Comparison of ENCODE assay signal across 31 cellular contexts in genomic region chr21:43662286-43662685, GRCh38. TPM values are rescaled to one million over a fixed set of nuclear protein-coding genes. Genes with fewer than 3 reads are reported as not detected.
DNase-seq lines count a peak whose midpoint lies in the region; ATAC-seq, FAIRE-seq and TF ChIP-seq lines count a peak whose summit lies in the region.
"Had no signal": no experiment of that assay in that cellular context is flagged by ENCODE, and none has a peak within 500 bp of the region (broad histone marks: within the 10 kb centered on the region; RNA-seq: fewer than 3 reads in every experiment).

No MANE protein-coding gene starts in this region.

- H3K9me3 ChIP-seq in CD4-positive, CD25-positive, alpha-beta regulatory T cell (ENCODE audit: control insufficient read depth in 2 of 2, low read length in 2 of 2), result no peaks in the 10 kb centered on the region
- H3K9me3 ChIP-seq in breast epithelium, result no peaks in the 10 kb centered on the region
- H3K9me3 ChIP-seq: ascending aorta, left lung, right atrium auricular region, SK-N-SH, stomach had no signal

- no peak for FAIRE-seq in urothelium cell line (lab: Jason Lieb, UNC)
- FAIRE-seq: A204.1, GM12892, H54, islet of Langerhans had no signal

- peaks cover 38% of the 10 kb centered on the region for H3K36me3 ChIP-seq in CD4-positive, CD25-positive, alpha-beta regulatory T cell (ENCODE audit: control insufficient read depth, insufficient read depth, low read length)
- no peaks in the 10 kb centered on the region for H3K36me3 ChIP-seq in breast epithelium
- H3K36me3 ChIP-seq: right atrium auricular region had no signal

- peak overlapping the region; percentile 96 for H3K4me3 Mint-ChIP-seq in activated CD4-positive, alpha-beta T cell treated with anti-CD3 and anti-CD28 coated beads, Interleukin-2, amount 10 ng/mL, durations not matched to agents 24 days and 14 days
- no peak overlapping the region for H3K4me3 Mint-ChIP-seq in activated CD4-positive, alpha-beta T cell treated with anti-CD3 and anti-CD28 coated beads, Interleukin-2, amount 10 ng/mL, durations not matched to agents 7 days and 5 days
- peak overlapping the region in 1 of 4 donors; percentile 83 for H3K4me3 Mint-ChIP-seq in CD4-positive, CD25-positive, alpha-beta regulatory T cell
- peak overlapping the region; percentile 23 for H3K4me3 Mint-ChIP-seq in central memory CD8-positive, alpha-beta T cell

- POLR2A ChIA-PET in activated CD4-positive, alpha-beta T cell treated with anti-CD3 and anti-CD28 coated beads, Interleukin-2, amount 10 ng/mL, durations not matched to agents 7 days and 5 days (lab: Charles Lee), result interaction anchor here (0.5 kb wide), 1 partner anchor 352 kb away, joined by 4 read pairs; no protein-coding TSS in a partner anchor

- H3K9me3 Mint-ChIP-seq in activated CD4-positive, alpha-beta T cell treated with anti-CD3 and anti-CD28 coated beads, Interleukin-2, amount 10 ng/mL, durations not matched to agents 24 days and 14 days, result no peaks in the 10 kb centered on the region
- peaks cover 5% of the 10 kb centered on the region for H3K9me3 Mint-ChIP-seq in activated CD4-positive, alpha-beta T cell treated with anti-CD3 and anti-CD28 coated beads, Interleukin-2, amount 10 ng/mL, durations not matched to agents 7 days and 5 days
- H3K9me3 Mint-ChIP-seq in CD4-positive, CD25-positive, alpha-beta regulatory T cell, result peaks cover 0 to 4% (median 0%) of the 10 kb centered on the region in 7 donors
- peaks cover 5% of the 10 kb centered on the region for H3K9me3 Mint-ChIP-seq in central memory CD8-positive, alpha-beta T cell

- no peak overlapping the region for H3K27ac Mint-ChIP-seq in activated CD4-positive, alpha-beta T cell treated with anti-CD3 and anti-CD28 coated beads, Interleukin-2, amount 10 ng/mL, durations not matched to agents 24 days and 14 days
- no peak overlapping the region for H3K27ac Mint-ChIP-seq in activated CD4-positive, alpha-beta T cell treated with anti-CD3 and anti-CD28 coated beads, Interleukin-2, amount 10 ng/mL, durations not matched to agents 7 days and 5 days
- peak overlapping the region in 1 of 3 donors; percentile 95 for H3K27ac Mint-ChIP-seq in CD4-positive, CD25-positive, alpha-beta regulatory T cell
- H3K27ac Mint-ChIP-seq in central memory CD8-positive, alpha-beta T cell (ENCODE audit: low read depth), result peak overlapping the region; percentile 76

- H3K27ac ChIP-seq in CD4-positive, CD25-positive, alpha-beta regulatory T cell (ENCODE audit: insufficient read depth, low read length, poor library complexity, severe bottlenecking), result no peak overlapping the region
- H3K27ac ChIP-seq in breast epithelium, result no peak overlapping the region
- H3K27ac ChIP-seq: ascending aorta, coronary artery, epithelial cell of prostate, HL-60, left lung, right atrium auricular region, stomach had no signal

- H3K27me3 Mint-ChIP-seq in activated CD4-positive, alpha-beta T cell treated with anti-CD3 and anti-CD28 coated beads, Interleukin-2, amount 10 ng/mL, durations not matched to agents 24 days and 14 days, result no peaks in the 10 kb centered on the region
- no peaks in the 10 kb centered on the region for H3K27me3 Mint-ChIP-seq in activated CD4-positive, alpha-beta T cell treated with anti-CD3 and anti-CD28 coated beads, Interleukin-2, amount 10 ng/mL, durations not matched to agents 7 days and 5 days
- H3K27me3 Mint-ChIP-seq in CD4-positive, CD25-positive, alpha-beta regulatory T cell, result peaks cover 4% of the 10 kb centered on the region
- H3K27me3 Mint-ChIP-seq in central memory CD8-positive, alpha-beta T cell, result no peaks in the 10 kb centered on the region
- H3K27me3 Mint-ChIP-seq: activated naive CD8-positive, alpha-beta T cell treated with anti-CD3 and anti-CD28 coated beads, Interleukin-2, amount 10 ng/mL, durations not matched to agents 7 days and 5 days; memory B cell had no signal

- no peak for TF ChIP-seq CTCF in breast epithelium (IDR thresholded peaks at IDR 0.05)

- no peaks in the 10 kb centered on the region for H3K27me3 ChIP-seq in CD4-positive, CD25-positive, alpha-beta regulatory T cell (ENCODE audit: control insufficient read depth, insufficient read depth, low read length)
- H3K27me3 ChIP-seq in breast epithelium, result no peaks in the 10 kb centered on the region
- H3K27me3 ChIP-seq: ascending aorta, right atrium auricular region, stomach had no signal

- intact Hi-C loops in activated CD4-positive, alpha-beta T cell treated with anti-CD3 and anti-CD28 coated beads, Interleukin-2, amount 10 ng/mL, durations not matched to agents 24 days and 14 days (cut with micrococcal nuclease), result loop anchor here (5.0 to 10.0 kb wide), 2 partner anchors 65 to 123 kb away; partner anchors contain the start of gene RRP1
- intact Hi-C loops in breast epithelium (cut with DNase I; ENCODE audit: low total_unique reads), result no loop called here

- peaks cover 42% of the 10 kb centered on the region for H3K4me1 ChIP-seq in CD4-positive, CD25-positive, alpha-beta regulatory T cell (ENCODE audit: control insufficient read depth, insufficient read depth, low read length, poor library complexity, severe bottlenecking)
- peaks cover 0 to 6% of the 10 kb centered on the region in 2 donors for H3K4me1 ChIP-seq in breast epithelium

- H3K4me1 Mint-ChIP-seq in activated CD4-positive, alpha-beta T cell treated with anti-CD3 and anti-CD28 coated beads, Interleukin-2, amount 10 ng/mL, durations not matched to agents 24 days and 14 days, result peaks cover 51% of the 10 kb centered on the region
- H3K4me1 Mint-ChIP-seq in activated CD4-positive, alpha-beta T cell treated with anti-CD3 and anti-CD28 coated beads, Interleukin-2, amount 10 ng/mL, durations not matched to agents 7 days and 5 days, result peaks cover 65% of the 10 kb centered on the region
- peaks cover 7 to 75% (median 39%) of the 10 kb centered on the region in 4 donors for H3K4me1 Mint-ChIP-seq in CD4-positive, CD25-positive, alpha-beta regulatory T cell
- H3K4me1 Mint-ChIP-seq in central memory CD8-positive, alpha-beta T cell, result peaks cover 51% of the 10 kb centered on the region

- H3K36me3 Mint-ChIP-seq in activated CD4-positive, alpha-beta T cell treated with anti-CD3 and anti-CD28 coated beads, Interleukin-2, amount 10 ng/mL, durations not matched to agents 24 days and 14 days (ENCODE audit: low read depth), result peaks cover 56% of the 10 kb centered on the region
- peaks cover 60% of the 10 kb centered on the region for H3K36me3 Mint-ChIP-seq in activated CD4-positive, alpha-beta T cell treated with anti-CD3 and anti-CD28 coated beads, Interleukin-2, amount 10 ng/mL, durations not matched to agents 7 days and 5 days (ENCODE audit: low read depth)
- peaks cover 27% of the 10 kb centered on the region for H3K36me3 Mint-ChIP-seq in CD4-positive, CD25-positive, alpha-beta regulatory T cell
- peaks cover 23% of the 10 kb centered on the region for H3K36me3 Mint-ChIP-seq in central memory CD8-positive, alpha-beta T cell (ENCODE audit: insufficient read depth)

- H3K4me3 ChIP-seq in CD4-positive, CD25-positive, alpha-beta regulatory T cell (ENCODE audit: low read depth, low read length), result peak overlapping the region; percentile 37
- no peak overlapping the region for H3K4me3 ChIP-seq in breast epithelium
- H3K4me3 ChIP-seq: ascending aorta, coronary artery, left lung, right atrium auricular region, stomach had no signal

- ATAC-seq in CD4-positive, CD25-positive, alpha-beta regulatory T cell (ENCODE audit: low read depth in 2 of 2), result no peak
- no peak for ATAC-seq in central memory CD8-positive, alpha-beta T cell (replicated peaks; ENCODE audit: extremely low read depth, poor library complexity, severe bottlenecking)
- ATAC-seq: left lung, PC-3 had no signal

- no peak for TF ChIP-seq POLR2A in breast epithelium (IDR thresholded peaks at IDR 0.05)

- no peak for DNase-seq in activated CD4-positive, alpha-beta T cell treated with anti-CD3 and anti-CD28 coated beads, Interleukin-2, amount 10 ng/mL, durations not matched to agents 24 days and 14 days
- no peak for DNase-seq in activated CD4-positive, alpha-beta T cell treated with anti-CD3 and anti-CD28 coated beads, Interleukin-2, amount 10 ng/mL, durations not matched to agents 7 days and 5 days
- no peak for DNase-seq in CD4-positive, CD25-positive, alpha-beta regulatory T cell
- DNase-seq in LHCN-M2 (ENCODE audit: low read depth) (peak; percentile 19), breast epithelium (ENCODE audit: low spot score in 2 of 2) (no peak), urothelium cell line (ENCODE audit: low spot score) (no peak)
- DNase-seq in central memory CD8-positive, alpha-beta T cell (ENCODE audit: low spot score in 2 of 2), result no peak
- DNase-seq in stimulated activated CD4-positive, alpha-beta T cell treated with anti-CD3 and anti-CD28 coated beads, Interleukin-4, amount 100 ng/mL, for 1 hour, result no peak
- DNase-seq: activated CD4-positive, alpha-beta T cell treated with anti-CD3 and anti-CD28 coated beads for 4 hours; activated naive CD8-positive, alpha-beta T cell treated with anti-CD3 and anti-CD28 coated beads, Interleukin-2, amount 10 ng/mL, durations not matched to agents 7 days and 5 days; DMS153; effector memory CD4-positive, alpha-beta T cell; left lung; NCI-H146; NCI-H345; NCI-H69; PC-3; SK-N-SH; stimulated activated CD4-positive, alpha-beta T cell treated with anti-CD3 and anti-CD28 coated beads, Interleukin-1b, Interleukin-23, amount 100 ng/mL, for 48 hours; stomach had no signal

- CTCF ChIA-PET in activated CD4-positive, alpha-beta T cell treated with anti-CD3 and anti-CD28 coated beads, Interleukin-2, amount 10 ng/mL, durations not matched to agents 7 days and 5 days (lab: Charles Lee), result interaction anchor here (0.8 kb wide), 1 partner anchor 782 kb away, joined by 3 read pairs; no protein-coding TSS in a partner anchor

RNA-seq across cellular contexts. Expression of gene RRP1B, which starts 2.9 kb away (rescaled TPM):
- 82.8 and 83.6 TPM in 2 replicates for total RNA-seq in activated CD4-positive, alpha-beta T cell treated with anti-CD3 and anti-CD28 coated beads, Interleukin-2, amount 10 ng/mL, durations not matched to agents 24 days and 14 days
- total RNA-seq in activated CD4-positive, alpha-beta T cell treated with anti-CD3 and anti-CD28 coated beads, Interleukin-2, amount 10 ng/mL, durations not matched to agents 7 days and 5 days, result 10 to 100 TPM; 47.7 to 48.1 TPM
- total RNA-seq in CD4-positive, CD25-positive, alpha-beta regulatory T cell, result 37.7 TPM
- polyA plus RNA-seq in CD4-positive, CD25-positive, alpha-beta regulatory T cell, result 10 to 100 TPM; 26.2 to 30.4 (median 27.7) TPM
- total RNA-seq in LHCN-M2 (2014; rRNA removed) (36.8 and 37.4 TPM in 2 replicates), breast epithelium (10 to 100 TPM; 17.1 to 22.6 (median 22.1) TPM)
- 11.6 TPM for polyA plus RNA-seq in LHCN-M2 (2012)

RNA-seq across cellular contexts. Expression of gene HSF2BP, which starts 3.0 kb away (rescaled TPM):
- 1.3 TPM in 2 replicates for total RNA-seq in activated CD4-positive, alpha-beta T cell treated with anti-CD3 and anti-CD28 coated beads, Interleukin-2, amount 10 ng/mL, durations not matched to agents 24 days and 14 days
- total RNA-seq in activated CD4-positive, alpha-beta T cell treated with anti-CD3 and anti-CD28 coated beads, Interleukin-2, amount 10 ng/mL, durations not matched to agents 7 days and 5 days, result under 1 TPM; 0.56 to 0.72 TPM
- 0.35 TPM for total RNA-seq in CD4-positive, CD25-positive, alpha-beta regulatory T cell
- under 1 TPM; 0.20 to 0.61 (median 0.48) TPM for polyA plus RNA-seq in CD4-positive, CD25-positive, alpha-beta regulatory T cell
- total RNA-seq in LHCN-M2 (2014; rRNA removed) (2.4 and 2.6 TPM in 2 replicates), breast epithelium (1 to 10 TPM in 2 of 3 donors, under 1 TPM in 1; 0.32 to 1.8 (median 1.3) TPM)
- polyA plus RNA-seq in LHCN-M2 (2012), result 2.8 TPM
- total RNA-seq: cardiac septum had no signal

RNA-seq across cellular contexts. Expression of gene PDXK, which starts 56.6 kb away (rescaled TPM):
- 138 and 152 TPM in 2 replicates for total RNA-seq in activated CD4-positive, alpha-beta T cell treated with anti-CD3 and anti-CD28 coated beads, Interleukin-2, amount 10 ng/mL, durations not matched to agents 24 days and 14 days
- 10 to 100 TPM; 74.0 to 81.4 TPM for total RNA-seq in activated CD4-positive, alpha-beta T cell treated with anti-CD3 and anti-CD28 coated beads, Interleukin-2, amount 10 ng/mL, durations not matched to agents 7 days and 5 days
- total RNA-seq in CD4-positive, CD25-positive, alpha-beta regulatory T cell, result 80.9 TPM
- 10 to 100 TPM; 28.5 to 73.1 (median 36.7) TPM for polyA plus RNA-seq in CD4-positive, CD25-positive, alpha-beta regulatory T cell
- total RNA-seq in LHCN-M2 (2014; rRNA removed) (47.6 and 59.9 TPM in 2 replicates), breast epithelium (10 to 100 TPM; 51.5 to 79.2 (median 65.6) TPM)
- 174 TPM for polyA plus RNA-seq in LHCN-M2 (2012)
